In the genomic region with DNA sequence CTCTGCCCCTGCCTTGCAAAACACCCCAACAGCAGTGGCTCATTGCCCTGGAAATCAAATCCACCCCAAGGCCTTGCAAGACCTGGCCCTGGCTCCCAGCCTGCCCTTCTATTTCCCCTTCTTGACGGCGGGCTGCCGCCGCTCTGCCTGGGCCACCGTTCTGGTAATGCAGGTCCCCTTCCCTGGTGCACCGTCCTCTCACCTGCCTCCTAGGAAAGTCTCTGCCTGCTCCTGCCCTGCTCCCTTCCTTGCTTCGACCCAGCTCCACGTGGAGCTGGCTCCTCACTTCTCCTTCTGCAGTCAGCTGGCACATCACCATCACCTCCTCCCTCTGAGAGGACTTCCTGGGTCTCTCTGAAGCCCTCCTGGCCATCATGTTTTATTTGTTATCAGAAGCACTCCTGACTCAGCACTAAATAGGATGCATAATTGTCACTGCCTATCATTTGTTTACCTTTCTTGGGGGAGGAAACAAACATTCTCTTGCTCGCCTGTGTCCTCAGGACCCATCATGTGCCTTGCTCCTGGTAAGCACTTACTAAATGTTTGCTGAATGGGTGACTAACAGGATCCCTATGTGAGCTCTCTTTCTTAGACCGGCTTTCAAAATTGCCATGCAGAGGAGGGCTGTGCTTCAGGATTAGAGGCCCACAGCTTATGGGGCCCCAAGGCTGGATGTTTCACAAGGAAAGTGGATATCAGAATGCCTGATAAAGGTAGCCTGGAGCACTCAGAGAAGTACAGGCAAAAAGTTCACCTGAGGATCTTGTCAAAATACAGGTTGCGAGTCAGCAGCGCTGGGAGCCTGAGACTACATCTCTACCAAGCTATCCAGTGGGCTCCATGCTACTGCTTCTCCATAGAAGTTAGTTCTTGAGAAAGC, we compare ENCODE assay signal across 9 cellular contexts. TPM values are rescaled to one million over a fixed set of nuclear protein-coding genes. Genes with fewer than 3 reads are reported as not detected.
DNase-seq lines count a peak whose midpoint lies in the region; ATAC-seq, FAIRE-seq and TF ChIP-seq lines count a peak whose summit lies in the region.
"Had no signal": no experiment of that assay in that cellular context is flagged by ENCODE, and none has a peak within 500 bp of the region (broad histone marks: within the 10 kb centered on the region; RNA-seq: fewer than 3 reads in every experiment).

No MANE protein-coding gene starts in this region.

- WGBS in lung, 2 donors = 61 to 69% methylated on average over 12 of the region's 12 CpGs

- H3K4me3 ChIP-seq in LNCaP clone FGC (ENCODE audit: low read depth, low read length) (no peak overlapping the region), bronchial epithelial cell (ENCODE audit: low read depth, low read length) (no peak overlapping the region), lung (no peak overlapping the region)

- H3K4me1 ChIP-seq in lung (ENCODE audit: control insufficient read depth in 2 of 2, insufficient read depth in 2 of 2, low read length in 2 of 2) = peaks cover 0 to 4% of the 10 kb centered on the region in 2 donors

- peak; percentile 62 for ATAC-seq in lung (ENCODE audit: insufficient read depth, low FRiP score)
- ATAC-seq in GM19467 (IDR thresholded peaks at IDR 0.05; ENCODE audit: unreplicated experiment) = no peak

- DNase-seq in DMS153 treated with DMSO at 0.1 percent for 48 hours (lab: John Stamatoyannopoulos, UW; ENCODE audit: unreplicated experiment) (peak; percentile 5), LNCaP clone FGC (ENCODE audit: low read depth) (peak; percentile 50), bronchial epithelial cell (ENCODE audit: low read depth) (peak; percentile 80), lung (ENCODE audit: low spot score) (no peak), GM12891 (ENCODE audit: insufficient read length, low spot score) (no peak), DMS79 (lab: John Stamatoyannopoulos, UW) (no peak)
- no peak for DNase-seq in stimulated activated CD4-positive, alpha-beta T cell treated with anti-CD3 and anti-CD28 coated beads, Interleukin-2, amount 100 ng/mL, for 48 hours

- TF ChIP-seq CTCF in LNCaP clone FGC (IDR thresholded peaks at IDR 0.05; ENCODE audit: control insufficient read depth, extremely low read depth, insufficient read depth) (no peak), bronchial epithelial cell (IDR thresholded peaks at IDR 0.05; ENCODE audit: insufficient read depth, low read length, severe bottlenecking) (no peak), lung (IDR thresholded peaks at IDR 0.05; ENCODE audit: control extremely low read depth, extremely low read depth) (no peak)

- FAIRE-seq in bronchial epithelial cell (lab: Jason Lieb, UNC) = no peak
- FAIRE-seq in GM12891 (lab: Jason Lieb, UNC) = no peak

- H3K27me3 ChIP-seq in bronchial epithelial cell (ENCODE audit: control insufficient read depth, insufficient read depth, low read length) (no peaks in the 10 kb centered on the region), lung (ENCODE audit: control insufficient read depth, insufficient read depth) (no peaks in the 10 kb centered on the region)

- H3K27ac ChIP-seq in lung (ENCODE audit: low read depth in 1 of 2, low read length in 1 of 2) = peak overlapping the region; percentile 24 to 42
- H3K27ac ChIP-seq: parathyroid adenoma had no signal

- no peaks in the 10 kb centered on the region for H3K36me3 ChIP-seq in bronchial epithelial cell (ENCODE audit: control insufficient read depth, insufficient read depth, low read length)
- H3K36me3 ChIP-seq in lung (ENCODE audit: control insufficient read depth in 2 of 2, insufficient read depth in 2 of 2, low read length in 2 of 2) = no peaks in the 10 kb centered on the region

- no peak for TF ChIP-seq POLR2A in GM12891 (IDR thresholded peaks at IDR 0.05; ENCODE audit: low read depth, low read length)

- H3K9me3 ChIP-seq in lung (ENCODE audit: control insufficient read depth in 2 of 2, insufficient read depth in 1 of 2, low read length in 1 of 2) = no peaks in the 10 kb centered on the region

TF ChIP-seq in GM12891, 5 proteins besides CTCF, POLR2A, EP300 and RAD21:
- TF ChIP-seq SPI1 (IDR thresholded peaks at IDR 0.05; ENCODE audit: low read depth, low read length) (no peak), PAX5 (IDR thresholded peaks at IDR 0.05; ENCODE audit: insufficient read depth, low read length, severe bottlenecking) (no peak), TAF1 (IDR thresholded peaks at IDR 0.05; ENCODE audit: low read depth, low read length) (no peak), POLR2AphosphoS5 (IDR thresholded peaks at IDR 0.05; ENCODE audit: low read depth, low read length) (no peak), POU2F2 (IDR thresholded peaks at IDR 0.05; ENCODE audit: low read depth, low read length) (no peak)

RNA-seq across cellular contexts. Expression of a gene that starts 19.6 kb away (rescaled TPM):
- total RNA-seq in bronchial epithelial cell (under 0.01 and 0.13 TPM in 2 replicates), lung (under 1 TPM; 0.06 to 0.09 TPM)
- under 1 TPM in 1 of 2 donors, not detected in 1; 0.10 TPM for polyA plus RNA-seq in lung
- polyA plus RNA-seq in GM12891 (2012; ENCODE audit: low read depth, missing spikeins) = not detected

Comparison
In these comparisons a context has a peak if more than half of its experiments do, and no peak if none do; other contexts are left out.
1. DNase-seq: peak in DMS153 treated with DMSO at 0.1 percent for 48 hours (single experiment), LNCaP clone FGC (single experiment) and bronchial epithelial cell (single experiment); none in lung (single experiment), GM12891 (single experiment), DMS79 (single experiment) and stimulated activated CD4-positive, alpha-beta T cell treated with anti-CD3 and anti-CD28 coated beads, Interleukin-2, amount 100 ng/mL, for 48 hours (0 of 2).